Comparison of ENCODE assay signal across 28 cellular contexts in genomic region chr12:119652665-119653064, GRCh38. TPM values are rescaled to one million over a fixed set of nuclear protein-coding genes. Genes with fewer than 3 reads are reported as not detected.
"Had no signal": no experiment of that assay in that cellular context is flagged by ENCODE, and none has a peak within 500 bp of the region (broad histone marks: within the 10 kb centered on the region; RNA-seq: fewer than 3 reads in every experiment).

No MANE protein-coding gene starts in this region.

- ATAC-seq: left colon; left lung; lower lobe of right lung; naive thymus-derived CD8-positive, alpha-beta T cell; pancreas; right cardiac atrium; sciatic nerve had no signal

- H3K4me1 Mint-ChIP-seq: immature natural killer cell, nephron, neural crest cell had no signal

- H3K9me3 Mint-ChIP-seq: neural crest cell had no signal

- DNase-seq: hypothalamus; immature natural killer cell; kidney; left colon; left lung; lower lobe of right lung; mammary epithelial cell; mesenchymal stem cell; naive thymus-derived CD8-positive, alpha-beta T cell; nucleus accumbens; pancreas; posterior cingulate gyrus; retina; right cardiac atrium; stimulated activated CD4-positive, alpha-beta T cell treated with anti-CD3 and anti-CD28 coated beads, Interleukin-12 subunit alpha, Interleukin-12 subunit beta, amount 100 ng/mL, for 4 hours; stimulated activated CD4-positive, alpha-beta T cell treated with anti-CD3 and anti-CD28 coated beads, Interleukin-15, amount 100 ng/mL, for 24 hours; stimulated activated CD4-positive, alpha-beta T cell treated with anti-CD3 and anti-CD28 coated beads, Interleukin-2, amount 100 ng/mL, for 24 hours; stimulated activated CD4-positive, alpha-beta T cell treated with anti-CD3 and anti-CD28 coated beads, Interleukin-4, amount 100 ng/mL, for 1 hour; stimulated activated naive CD4-positive, alpha-beta T cell; stomach; testis; thyroid gland; transverse colon; upper lobe of left lung had no signal

- H3K27ac Mint-ChIP-seq: immature natural killer cell; naive thymus-derived CD8-positive, alpha-beta T cell; nephron had no signal

- H3K4me3 Mint-ChIP-seq: immature natural killer cell; naive thymus-derived CD8-positive, alpha-beta T cell; nephron; neural crest cell had no signal

RNA-seq across cellular contexts. Expression of gene TMEM233, which starts 59.1 kb away (rescaled TPM):
- total RNA-seq: mammary epithelial cell; naive thymus-derived CD8-positive, alpha-beta T cell; neural crest cell; osteoblast had no signal
